In the genomic region with DNA sequence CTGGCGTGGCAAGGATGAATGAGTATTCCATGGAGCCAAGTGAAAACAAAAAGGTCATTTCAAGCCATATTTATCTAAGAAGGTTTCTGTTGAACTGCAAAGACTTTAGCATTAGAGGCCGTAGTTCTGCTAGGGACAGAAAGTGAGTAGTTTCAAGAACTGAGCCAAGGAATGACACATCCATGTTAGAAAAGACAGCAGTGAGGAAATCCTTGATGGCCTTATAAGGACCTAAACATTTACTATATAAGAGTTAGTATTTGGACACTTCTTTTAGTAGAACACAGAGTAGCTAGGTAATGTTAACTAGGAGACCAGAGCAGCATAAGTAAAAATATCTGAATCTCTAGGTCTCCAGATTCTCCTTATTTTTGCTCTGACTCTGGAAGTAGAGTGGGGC, we compare ENCODE assay signal across 24 cellular contexts.
DNase-seq lines count a peak whose midpoint lies in the region; ATAC-seq, FAIRE-seq and TF ChIP-seq lines count a peak whose summit lies in the region.
"Had no signal": no experiment of that assay in that cellular context is flagged by ENCODE, and none has a peak within 500 bp of the region (broad histone marks: within the 10 kb centered on the region; RNA-seq: fewer than 3 reads in every experiment).

No MANE protein-coding gene starts in this region.

- H3K4me3 ChIP-seq in astrocyte (ENCODE audit: insufficient read depth, low read depth, low read length) (no peak overlapping the region), fibroblast of lung (replicated peaks in 1 of 4; ENCODE audit: control extremely low read depth in 1 of 4, insufficient read depth in 1 of 4, low read depth in 3 of 4, low read length in 4 of 4) (no peak overlapping the region), neuronal stem cell (ENCODE audit: low read length in 2 of 2) (no peak overlapping the region)
- H3K4me3 ChIP-seq: BLaER1 treated with 17β-estradiol and CSF1 and Interleukin-3, amounts not matched to agents 10 nM and 100 nM; Peyer's patch; SJCRH30 had no signal

- H3K18ac ChIP-seq in neuronal stem cell (ENCODE audit: low read length): no peak overlapping the region

- H3K27ac ChIP-seq in astrocyte (ENCODE audit: low read depth, low read length): no peak overlapping the region
- H3K27ac ChIP-seq in fibroblast of lung (ENCODE audit: insufficient read depth, low read length): no peak overlapping the region
- no peak overlapping the region for H3K27ac ChIP-seq in neuronal stem cell (replicated peaks; ENCODE audit: low read length)
- H3K27ac ChIP-seq: BLaER1 treated with 17β-estradiol and CSF1 and Interleukin-3, amounts not matched to agents 10 nM and 100 nM; Peyer's patch; SJCRH30 had no signal

- H3K9me3 ChIP-seq in astrocyte (ENCODE audit: insufficient read depth, low read depth, low read length) (no peaks in the 10 kb centered on the region), fibroblast of lung (ENCODE audit: control insufficient read depth, insufficient read depth, low read depth, low read length) (no peaks in the 10 kb centered on the region), neuronal stem cell (replicated peaks in 1 of 2; ENCODE audit: control insufficient read depth in 2 of 2, insufficient read depth in 1 of 2, low read depth in 1 of 2, low read length in 2 of 2) (no peaks in the 10 kb centered on the region)
- H3K9me3 ChIP-seq: BLaER1 treated with 17β-estradiol and CSF1 and Interleukin-3, amounts not matched to agents 10 nM and 100 nM; Caco-2; Peyer's patch; SJCRH30 had no signal

- H4K20me1 ChIP-seq in astrocyte (ENCODE audit: insufficient read depth, low read length): no peaks in the 10 kb centered on the region
- H4K20me1 ChIP-seq in fibroblast of lung (ENCODE audit: control insufficient read depth, extremely low read depth, insufficient read depth, low read length): no peaks in the 10 kb centered on the region
- H4K20me1 ChIP-seq: BLaER1 treated with 17β-estradiol and CSF1 and Interleukin-3, amounts not matched to agents 10 nM and 100 nM had no signal

- H3K14ac ChIP-seq in neuronal stem cell (ENCODE audit: low read length): no peak overlapping the region

- no peak overlapping the region for H2BK120ac ChIP-seq in neuronal stem cell (ENCODE audit: low read depth, low read length)

- H3K9ac ChIP-seq in astrocyte (ENCODE audit: low read length): no peak overlapping the region
- H3K9ac ChIP-seq in fibroblast of lung (ENCODE audit: insufficient read depth, low read length): no peak overlapping the region
- H3K9ac ChIP-seq in neuronal stem cell (ENCODE audit: low read depth, low read length, poor library complexity): no peak overlapping the region
- H3K9ac ChIP-seq: BLaER1 treated with 17β-estradiol and CSF1 and Interleukin-3, amounts not matched to agents 10 nM and 100 nM had no signal

- no peak overlapping the region for H2BK5ac ChIP-seq in neuronal stem cell (ENCODE audit: low read length)

- H3K27ac Mint-ChIP-seq in astrocyte (ENCODE audit: unreplicated experiment): peak overlapping the region; percentile 22
- H3K27ac Mint-ChIP-seq: CD4-positive, alpha-beta memory T cell had no signal

- peak; percentile 46 for DNase-seq in HCEC 1CT
- no peak for DNase-seq in astrocyte (ENCODE audit: low read depth)
- peak; percentile 36 to 60 for DNase-seq in fibroblast of lung (ENCODE audit: low read depth in 2 of 2)
- no peak for DNase-seq in neuronal stem cell (ENCODE audit: low spot score)
- no peak for DNase-seq in stimulated activated CD4-positive, alpha-beta T cell treated with anti-CD3 and anti-CD28 coated beads, Interleukin-4, amount 100 ng/mL, for 24 hours
- no peak for DNase-seq in activated CD8-positive, alpha-beta memory T cell treated with anti-CD3 and anti-CD28 coated beads, Interleukin-2, amount 50 U/mL, for 48 hours
- DNase-seq: Caco-2; CD4-positive, alpha-beta memory T cell; DMS 273 treated with DMSO at 0.1 percent for 48 hours; DMS79 treated with DMSO at 0.1 percent for 48 hours; Karpas-422; MV-4-11; NCI-H1694; NCI-H2081 treated with DMSO at 0.1 percent for 48 hours; NCI-H2171 treated with DMSO at 0.1 percent for 48 hours; NCI-H446; NCI-H526; Peyer's patch; SJCRH30 had no signal

- no peak for TF ChIP-seq CTCF in astrocyte (IDR thresholded peaks at IDR 0.05; ENCODE audit: insufficient read depth, low read depth, low read length)
- no peak for TF ChIP-seq CTCF in fibroblast of lung (conservative IDR thresholded peaks at IDR 0.05 in 1 of 2, IDR thresholded peaks at IDR 0.05 in 1 of 2; ENCODE audit: low read depth in 1 of 2, low read length in 2 of 2)

- no peak overlapping the region for H4K91ac ChIP-seq in neuronal stem cell (ENCODE audit: low read depth, low read length, poor library complexity)

- no peak overlapping the region for H3K23ac ChIP-seq in neuronal stem cell (ENCODE audit: low read depth, low read length, poor library complexity)

- peaks cover 15% of the 10 kb centered on the region for H3K4me1 Mint-ChIP-seq in astrocyte (ENCODE audit: low read depth, unreplicated experiment)
- H3K4me1 Mint-ChIP-seq: CD4-positive, alpha-beta memory T cell had no signal

- H3K36me3 Mint-ChIP-seq in astrocyte (ENCODE audit: low read depth, unreplicated experiment): no peaks in the 10 kb centered on the region
- H3K36me3 Mint-ChIP-seq: CD4-positive, alpha-beta memory T cell had no signal

- no CpG with 5 or more reads among the region's 2 CpGs for WGBS in neuronal stem cell (ENCODE audit: extremely low coverage in 2 of 2, insufficient read length in 2 of 2, insufficient replicate concordance in 1 of 2), 2 donors

- H3K4ac ChIP-seq in neuronal stem cell (ENCODE audit: low read length): no peak overlapping the region

- no peak overlapping the region for H3K4me2 ChIP-seq in astrocyte (ENCODE audit: low read length)
- H3K4me2 ChIP-seq in fibroblast of lung (ENCODE audit: extremely low read depth, insufficient read depth, low read length): no peak overlapping the region
- H3K4me2 ChIP-seq in neuronal stem cell (ENCODE audit: insufficient read depth, low read length, poor library complexity, severe bottlenecking): no peak overlapping the region
- H3K4me2 ChIP-seq: BLaER1 treated with 17β-estradiol and CSF1 and Interleukin-3, amounts not matched to agents 10 nM and 100 nM had no signal

- no peaks in the 10 kb centered on the region for H3K79me1 ChIP-seq in neuronal stem cell (ENCODE audit: low read depth, low read length)

- H3K4me1 ChIP-seq in astrocyte (ENCODE audit: insufficient read depth, low read length) (no peaks in the 10 kb centered on the region), fibroblast of lung (ENCODE audit: control insufficient read depth, extremely low read depth, insufficient read depth, low read length) (peaks cover 2% of the 10 kb centered on the region), neuronal stem cell (ENCODE audit: control insufficient read depth in 2 of 2, insufficient read depth in 1 of 2, low read depth in 1 of 2, low read length in 2 of 2) (no peaks in the 10 kb centered on the region)
- H3K4me1 ChIP-seq: BLaER1 treated with 17β-estradiol and CSF1 and Interleukin-3, amounts not matched to agents 10 nM and 100 nM; Peyer's patch had no signal

- H2AFZ ChIP-seq in astrocyte (ENCODE audit: low read depth, low read length): no peak overlapping the region
- H2AFZ ChIP-seq in fibroblast of lung (ENCODE audit: low read length): no peak overlapping the region
- peak overlapping the region; percentile 15 for H2AFZ ChIP-seq in neuronal stem cell (ENCODE audit: low read length)

- H2AK5ac ChIP-seq in neuronal stem cell (ENCODE audit: low read depth, low read length): no peak overlapping the region

- no peaks in the 10 kb centered on the region for H3K27me3 Mint-ChIP-seq in astrocyte (ENCODE audit: low read depth, unreplicated experiment)
- H3K27me3 Mint-ChIP-seq: CD4-positive, alpha-beta memory T cell had no signal

- H3K9me3 Mint-ChIP-seq in astrocyte (ENCODE audit: unreplicated experiment): no peaks in the 10 kb centered on the region

- no peak for FAIRE-seq in astrocyte (lab: Jason Lieb, UNC)
- FAIRE-seq: GM12891, H1 had no signal

- no peaks in the 10 kb centered on the region for H3K79me2 ChIP-seq in astrocyte (ENCODE audit: insufficient read depth, low read length)
- no peaks in the 10 kb centered on the region for H3K79me2 ChIP-seq in fibroblast of lung (ENCODE audit: control insufficient read depth, insufficient read depth, low read length)

- H3K27me3 ChIP-seq in astrocyte (ENCODE audit: insufficient read depth, low read length): no peaks in the 10 kb centered on the region
- no peaks in the 10 kb centered on the region for H3K27me3 ChIP-seq in fibroblast of lung (ENCODE audit: control insufficient read depth, insufficient read depth, low read length)
- H3K27me3 ChIP-seq in neuronal stem cell (ENCODE audit: control insufficient read depth in 3 of 3, insufficient read depth in 3 of 3, low read depth in 1 of 3, low read length in 3 of 3): no peaks in the 10 kb centered on the region
- H3K27me3 ChIP-seq: BLaER1 treated with 17β-estradiol and CSF1 and Interleukin-3, amounts not matched to agents 10 nM and 100 nM; Peyer's patch; SJCRH30 had no signal

- no peak overlapping the region for H2BK15ac ChIP-seq in neuronal stem cell (ENCODE audit: low read length)

- ATAC-seq in HG02642 (IDR thresholded peaks at IDR 0.05; ENCODE audit: poor library complexity, unreplicated experiment) (no peak), GM18498 (IDR thresholded peaks at IDR 0.05; ENCODE audit: unreplicated experiment) (no peak)

- no peak overlapping the region for H4K8ac ChIP-seq in neuronal stem cell (ENCODE audit: low read depth, low read length)

- no peak overlapping the region for H3K4me3 Mint-ChIP-seq in astrocyte (ENCODE audit: unreplicated experiment)
- H3K4me3 Mint-ChIP-seq: CD4-positive, alpha-beta memory T cell had no signal

- H3K36me3 ChIP-seq in astrocyte (ENCODE audit: insufficient read depth, low read length) (no peaks in the 10 kb centered on the region), fibroblast of lung (ENCODE audit: control insufficient read depth, insufficient read depth, low read length) (no peaks in the 10 kb centered on the region), neuronal stem cell (replicated peaks in 1 of 2; ENCODE audit: control insufficient read depth in 2 of 2, insufficient read depth in 2 of 2, low read length in 2 of 2) (no peaks in the 10 kb centered on the region)
- H3K36me3 ChIP-seq: BLaER1 treated with 17β-estradiol and CSF1 and Interleukin-3, amounts not matched to agents 10 nM and 100 nM; Peyer's patch; SJCRH30 had no signal

- H2BK12ac ChIP-seq in neuronal stem cell (ENCODE audit: low read length): no peak overlapping the region

Comparison
In these comparisons a context has a peak if more than half of its experiments do, and no peak if none do; other contexts are left out.
1. DNase-seq: peak in HCEC 1CT (single experiment) and fibroblast of lung (2 of 2); none in astrocyte (single experiment), neuronal stem cell (single experiment), stimulated activated CD4-positive, alpha-beta T cell treated with anti-CD3 and anti-CD28 coated beads, Interleukin-4, amount 100 ng/mL, for 24 hours (single experiment) and activated CD8-positive, alpha-beta memory T cell treated with anti-CD3 and anti-CD28 coated beads, Interleukin-2, amount 50 U/mL, for 48 hours (single experiment).